In the genomic region with DNA sequence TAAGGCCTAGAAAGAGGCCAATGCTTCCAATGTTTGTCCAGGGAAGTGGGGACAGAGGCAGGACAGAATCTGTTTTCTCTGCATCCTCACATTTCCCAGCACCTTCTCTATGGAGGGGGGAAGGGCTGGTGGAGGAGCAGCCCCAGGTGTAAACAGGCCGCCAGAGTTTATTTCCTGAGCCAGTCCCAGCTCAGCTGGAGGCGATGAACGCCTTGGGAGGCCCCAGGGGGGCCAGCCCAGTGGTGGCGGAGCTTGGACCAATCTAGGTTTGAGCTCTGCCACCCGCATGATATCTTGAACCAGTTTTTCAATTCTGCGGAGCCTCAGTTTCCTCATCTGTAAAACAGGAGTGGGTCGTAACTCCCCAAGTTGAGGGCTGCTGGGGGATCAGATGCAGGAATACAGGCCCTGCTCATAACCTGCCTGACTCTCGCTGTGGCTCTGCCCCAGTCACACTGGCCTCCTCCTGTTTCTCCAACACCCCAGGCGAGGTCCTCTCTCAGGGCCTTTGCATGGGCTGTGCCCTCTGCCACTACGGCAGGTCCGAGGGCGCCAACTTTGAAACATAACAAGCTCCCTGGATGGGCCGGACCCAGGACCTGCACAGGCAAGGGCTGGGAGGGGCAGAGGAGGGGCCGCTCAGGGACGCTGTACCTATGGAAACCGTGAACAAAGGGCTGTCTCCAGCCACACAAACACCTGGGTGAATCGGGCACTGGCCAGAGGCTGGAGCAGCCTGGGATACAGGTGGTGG, we compare ENCODE assay signal across 8 cellular contexts. TPM values are rescaled to one million over a fixed set of nuclear protein-coding genes. Genes with fewer than 3 reads are reported as not detected.
DNase-seq lines count a peak whose midpoint lies in the region; ATAC-seq, FAIRE-seq and TF ChIP-seq lines count a peak whose summit lies in the region.

No MANE protein-coding gene starts in this region.

- H3K36me3 ChIP-seq in GM06990 (ENCODE audit: control insufficient read depth, insufficient read depth, low read length) = no peaks in the 10 kb centered on the region
- H3K36me3 ChIP-seq in NT2/D1 (ENCODE audit: insufficient read depth, insufficient read length, low read length) = peaks cover 2% of the 10 kb centered on the region
- H3K36me3 ChIP-seq in parathyroid adenoma (ENCODE audit: control insufficient read depth, insufficient read depth, low read length) = no peaks in the 10 kb centered on the region

- FAIRE-seq in HTR-8/SVneo (lab: Jason Lieb, UNC) = no peak

- no peak overlapping the region for H2AFZ ChIP-seq in parathyroid adenoma

- H3K4me1 ChIP-seq in NT2/D1 (ENCODE audit: insufficient read depth, insufficient read length) = peaks cover 18% of the 10 kb centered on the region
- no peaks in the 10 kb centered on the region for H3K4me1 ChIP-seq in parathyroid adenoma

- H3K79me2 ChIP-seq in parathyroid adenoma = no peaks in the 10 kb centered on the region

- H3K9ac ChIP-seq in NT2/D1 (ENCODE audit: insufficient read length, low read depth) = peak overlapping the region; percentile 88
- H3K9ac ChIP-seq in parathyroid adenoma = no peak overlapping the region

- H3K9me3 ChIP-seq in NT2/D1 (ENCODE audit: insufficient read depth, low read length) = no peaks in the 10 kb centered on the region
- no peaks in the 10 kb centered on the region for H3K9me3 ChIP-seq in parathyroid adenoma (ENCODE audit: control insufficient read depth, low read length)

- no peak overlapping the region for H3K27ac ChIP-seq in parathyroid adenoma

- peak; percentile 60 for ATAC-seq in esophagus mucosa

- no peaks in the 10 kb centered on the region for H3K27me3 ChIP-seq in GM06990 (replicated peaks; ENCODE audit: control insufficient read depth, insufficient read depth, low read length)
- H3K27me3 ChIP-seq in NT2/D1 (ENCODE audit: insufficient read depth, insufficient read length) = peaks cover 11% of the 10 kb centered on the region
- no peaks in the 10 kb centered on the region for H3K27me3 ChIP-seq in parathyroid adenoma (ENCODE audit: control insufficient read depth, insufficient read depth, low read length)

- DNase-seq in GM06990 (ENCODE audit: extremely low read depth, insufficient read length) (no peak), NT2/D1 (ENCODE audit: low read depth, low spot score) (no peak), cerebellar nuclear complex (lab: John Stamatoyannopoulos, UW) (no peak), anterior cingulate cortex (lab: John Stamatoyannopoulos, UW) (no peak), HTR-8/SVneo (ENCODE audit: insufficient read length, low spot score) (no peak)
- no peak for DNase-seq in stimulated activated CD4-positive, alpha-beta T cell treated with anti-CD3 and anti-CD28 coated beads, Interleukin-4, amount 100 ng/mL, for 24 hours

- TF ChIP-seq CTCF in GM06990 (IDR thresholded peaks at IDR 0.05; ENCODE audit: insufficient read depth, low read length, poor library complexity, severe bottlenecking) (no peak), parathyroid adenoma (IDR thresholded peaks at IDR 0.05) (no peak)

- H3K4me2 ChIP-seq in parathyroid adenoma (ENCODE audit: low read length) = peak overlapping the region; percentile 68

- peak overlapping the region; percentile 96 for H3K4me3 ChIP-seq in GM06990 (replicated peaks; ENCODE audit: low read depth, low read length)
- H3K4me3 ChIP-seq in NT2/D1 (ENCODE audit: insufficient read length, low read depth) = peak overlapping the region; percentile 85
- no peak overlapping the region for H3K4me3 ChIP-seq in parathyroid adenoma (ENCODE audit: low read depth, low read length)

RNA-seq across cellular contexts. Expression of gene TNFAIP8L1, which starts 1.1 kb away (rescaled TPM):
- total RNA-seq in esophagus mucosa = 8.1 TPM

RNA-seq across cellular contexts. Expression of gene MYDGF, which starts 29.7 kb away (rescaled TPM):
- total RNA-seq in esophagus mucosa = 42.0 TPM
